Comparison of ENCODE assay signal across 11 cellular contexts in the genomic region with DNA sequence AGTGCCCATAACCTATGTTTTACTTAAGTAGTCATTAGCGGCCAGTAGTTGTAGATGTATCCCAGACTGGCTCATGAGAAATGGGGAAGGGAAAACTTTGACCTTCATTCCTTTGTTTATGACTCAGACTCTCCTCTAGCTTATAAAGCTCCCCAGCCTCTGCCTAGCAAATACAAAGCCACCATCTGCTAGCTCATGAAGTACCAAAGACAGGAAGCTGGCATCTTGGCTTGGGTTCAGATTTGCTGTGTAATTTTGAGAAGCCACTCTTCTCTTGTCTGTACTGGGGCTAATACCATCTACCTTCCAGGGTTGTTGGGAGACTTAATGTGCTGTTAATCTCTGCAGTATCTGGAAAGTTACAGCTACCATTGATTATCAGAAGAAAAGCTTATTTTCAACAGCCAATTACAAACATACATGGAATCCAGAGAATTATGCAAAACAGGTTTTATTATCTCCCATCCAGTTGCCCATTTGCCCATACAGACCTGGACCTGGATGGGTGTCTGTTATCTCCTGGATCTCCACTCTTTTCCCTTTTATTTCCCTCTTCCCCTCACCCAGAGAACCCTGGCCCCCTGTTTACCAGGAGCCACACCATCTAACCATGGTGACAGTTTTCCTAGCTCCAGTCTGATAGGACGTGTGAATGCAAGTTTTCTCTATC.
DNase-seq lines count a peak whose midpoint lies in the region; ATAC-seq and TF ChIP-seq lines count a peak whose summit lies in the region.
"Had no signal": no experiment of that assay in that cellular context is flagged by ENCODE, and none has a peak within 500 bp of the region (broad histone marks: within the 10 kb centered on the region; RNA-seq: fewer than 3 reads in every experiment).

No MANE protein-coding gene starts in this region.

- H3K9me3 ChIP-seq in left lung: peaks cover 0 to 5% of the 10 kb centered on the region in 2 donors
- H3K9me3 ChIP-seq: upper lobe of right lung had no signal

- no peaks in the 10 kb centered on the region for H3K36me3 ChIP-seq in left lung
- H3K36me3 ChIP-seq: upper lobe of right lung had no signal

- H3K27me3 ChIP-seq in left lung: no peaks in the 10 kb centered on the region
- H3K27me3 ChIP-seq: upper lobe of right lung had no signal

- intact Hi-C loops in left lung (cut with DNase I): no loop called here

- in situ Hi-C loops in astrocyte of the spinal cord (cut with HindIII; ENCODE audit: low sequenced_read_pairs): no loop called here

- peak; percentile 4 for DNase-seq in DMS153 treated with DMSO at 0.1 percent for 48 hours (lab: John Stamatoyannopoulos, UW; ENCODE audit: unreplicated experiment)
- peak; percentile 82 for DNase-seq in NCI-H1694 treated with DMSO at 0.1 percent for 48 hours (lab: John Stamatoyannopoulos, UW)
- DNase-seq in astrocyte of the spinal cord (ENCODE audit: low read depth, low spot score): peak; percentile 82
- DNase-seq in left lung: no peak
- no peak for DNase-seq in stimulated activated CD4-positive, alpha-beta T cell treated with anti-CD3 and anti-CD28 coated beads, Interleukin-2, amount 100 ng/mL, for 24 hours
- DNase-seq in medulla oblongata (ENCODE audit: extremely low spot score): no peak
- DNase-seq in effector CD4-positive, alpha-beta T cell: no peak
- DNase-seq in amniotic stem cell (lab: John Stamatoyannopoulos, UW): no peak
- DNase-seq: activated CD4-positive, CD25-positive, alpha-beta regulatory T cell; activated naive CD4-positive, alpha-beta T cell treated with anti-CD3 and anti-CD28 coated beads, Interleukin-2, amount 50 U/mL, for 16 hours; upper lobe of right lung had no signal

- TF ChIP-seq CTCF in astrocyte of the spinal cord (IDR thresholded peaks at IDR 0.05; ENCODE audit: low read depth, low read length) (no peak), left lung (IDR thresholded peaks at IDR 0.05) (no peak)

- no peak overlapping the region for H3K4me3 ChIP-seq in astrocyte of the spinal cord (ENCODE audit: low read depth, low read length)
- no peak overlapping the region for H3K4me3 ChIP-seq in left lung
- H3K4me3 ChIP-seq: upper lobe of right lung had no signal

- no peak overlapping the region for H3K27ac ChIP-seq in left lung

- peak; percentile 48 for ATAC-seq in left lung
- ATAC-seq: upper lobe of right lung had no signal

- H3K4me1 ChIP-seq in left lung: peaks cover 0 to 15% of the 10 kb centered on the region in 2 donors
- H3K4me1 ChIP-seq: upper lobe of right lung had no signal

Comparison
In these comparisons a context has a peak if more than half of its experiments do, and no peak if none do; other contexts are left out.
1. DNase-seq: peak in DMS153 treated with DMSO at 0.1 percent for 48 hours (single experiment), NCI-H1694 treated with DMSO at 0.1 percent for 48 hours (single experiment) and astrocyte of the spinal cord (single experiment); none in left lung (0 of 2), stimulated activated CD4-positive, alpha-beta T cell treated with anti-CD3 and anti-CD28 coated beads, Interleukin-2, amount 100 ng/mL, for 24 hours (0 of 2), medulla oblongata (single experiment), effector CD4-positive, alpha-beta T cell (single experiment) and amniotic stem cell (single experiment).